In the genomic region with DNA sequence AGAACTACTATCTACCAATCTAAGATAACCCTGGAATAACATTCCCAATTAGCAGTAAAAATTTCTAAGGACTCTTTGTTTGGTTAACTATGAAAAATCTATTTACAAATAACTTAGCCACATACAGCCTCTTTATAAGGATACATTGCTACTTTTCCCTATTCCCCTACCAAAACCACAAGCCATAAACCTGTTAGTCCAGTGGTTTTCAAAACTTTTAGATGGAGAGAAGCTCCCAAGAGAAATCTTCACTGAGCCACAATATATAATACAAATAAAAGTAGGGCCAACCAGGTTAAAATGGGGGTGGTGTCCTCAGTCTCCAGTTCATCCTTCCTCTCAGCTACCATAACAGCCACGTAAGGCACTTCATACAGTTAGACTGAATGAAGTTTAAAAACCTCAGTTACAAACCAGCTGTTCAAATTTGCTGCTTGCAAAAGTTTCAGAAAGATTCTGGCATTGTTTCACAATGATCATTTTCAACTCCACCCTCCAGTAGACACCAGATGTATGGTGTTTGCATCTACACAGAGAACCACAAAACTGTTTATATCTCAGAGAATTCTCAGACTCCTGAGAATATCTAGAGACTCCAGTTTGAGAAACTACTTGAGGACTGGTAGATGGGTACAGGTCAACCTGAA, we compare ENCODE assay signal across 8 cellular contexts. TPM values are rescaled to one million over a fixed set of nuclear protein-coding genes. Genes with fewer than 3 reads are reported as not detected.
A peak's percentile ranks its signal among the peaks of the same experiment; 100 is the strongest.
DNase-seq lines count a peak whose midpoint lies in the region; ATAC-seq, FAIRE-seq and TF ChIP-seq lines count a peak whose summit lies in the region.

No MANE protein-coding gene starts in this region.

- TF ChIP-seq CTCF in omental fat pad (IDR thresholded peaks at IDR 0.05), result no peak

- FAIRE-seq in GM12892 (lab: Jason Lieb, UNC) (peak; percentile 72), frontal cortex (lab: Jason Lieb, UNC) (no peak)

- ATAC-seq in GM21717 (IDR thresholded peaks at IDR 0.05; ENCODE audit: unreplicated experiment) (peak; percentile 80), omental fat pad (ENCODE audit: low FRiP score) (no peak)

- DNase-seq in GM12892 (ENCODE audit: insufficient read length), result no peak
- DNase-seq in HT-29 (ENCODE audit: low spot score), result peak; percentile 30
- DNase-seq in fibroblast of the conjunctiva (ENCODE audit: low read depth), result peak; percentile 22
- DNase-seq in frontal cortex (ENCODE audit: low spot score in 2 of 2), result no peak
- DNase-seq in iPS-NIHi7 (ENCODE audit: extremely low spot score), result no peak
- no peak for DNase-seq in omental fat pad (ENCODE audit: low spot score)
- no peak for DNase-seq in GDM1 (lab: John Stamatoyannopoulos, UW)

- no peak for TF ChIP-seq POLR2A in GM12892 (IDR thresholded peaks at IDR 0.05; ENCODE audit: low read depth, low read length)

RNA-seq across cellular contexts. Expression of a gene that starts 26.0 kb away (rescaled TPM):
- 10.5 TPM for polyA plus RNA-seq in GM12892 (2012; ENCODE audit: missing spikeins)
- total RNA-seq in HT-29 (2014; rRNA removed; shearing (Covaris generic)), result 4.8 and 11.5 TPM in 2 replicates
- total RNA-seq in frontal cortex (26.5 TPM), omental fat pad (10 to 100 TPM; 23.1 to 70.8 (median 31.6) TPM)

Comparison
In these comparisons a context has a peak if more than half of its experiments do, and no peak if none do; other contexts are left out.
1. DNase-seq: peak in HT-29 (single experiment) and fibroblast of the conjunctiva (single experiment); none in GM12892 (single experiment), frontal cortex (0 of 2), iPS-NIHi7 (single experiment), omental fat pad (single experiment) and GDM1 (single experiment).